ENCODE assay signal across 8 cellular contexts in the genomic region with DNA sequence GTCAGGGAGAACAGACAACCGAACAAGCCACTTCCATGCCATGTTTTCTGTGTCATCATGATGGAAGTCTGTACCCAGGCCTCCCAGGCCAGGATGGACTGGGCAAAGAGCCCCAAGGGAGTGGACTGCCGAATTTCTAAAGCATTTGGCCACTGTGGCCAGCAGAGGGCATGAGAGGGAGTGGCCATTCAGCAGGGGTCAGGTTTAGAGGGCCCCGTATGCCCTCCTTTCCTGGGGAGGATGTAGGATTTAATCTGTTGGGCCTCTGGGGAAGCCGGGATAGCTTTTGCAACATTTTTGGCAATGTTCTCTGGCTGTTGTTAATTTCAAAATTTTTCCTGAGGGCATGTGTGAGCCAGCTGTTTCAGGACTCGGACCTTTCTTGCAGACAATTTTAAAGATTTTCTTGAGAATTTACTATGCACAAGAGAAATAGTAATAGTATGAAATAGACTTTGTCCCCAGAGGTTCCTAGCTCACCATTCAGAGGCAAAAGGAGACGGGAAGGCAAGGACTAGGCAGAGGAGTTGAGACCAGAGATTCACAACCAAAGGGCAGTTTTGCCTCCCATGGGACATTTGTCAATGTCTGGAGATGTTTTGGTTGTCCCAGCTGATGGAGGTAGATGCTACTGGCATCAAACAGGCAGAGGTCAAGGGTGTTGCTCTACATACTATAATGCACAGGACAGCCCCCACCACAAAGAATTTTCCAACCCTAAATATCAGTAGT. TPM values are rescaled to one million over a fixed set of nuclear protein-coding genes. Genes with fewer than 3 reads are reported as not detected.
DNase-seq lines count a peak whose midpoint lies in the region; ATAC-seq and TF ChIP-seq lines count a peak whose summit lies in the region.

No MANE protein-coding gene starts in this region.

- no peak overlapping the region for H3K9ac ChIP-seq in PC-3 (ENCODE audit: low read length)

- H3K36me3 ChIP-seq in PC-3 (ENCODE audit: low read depth, low read length) (no peaks in the 10 kb centered on the region), esophagus squamous epithelium (no peaks in the 10 kb centered on the region)

- H3K4me3 Mint-ChIP-seq in osteocyte (ENCODE audit: unreplicated experiment), result no peak overlapping the region

- TF ChIP-seq POLR2A in esophagus squamous epithelium (IDR thresholded peaks at IDR 0.05), result no peak

- peak; percentile 92 for ATAC-seq in PC-3
- no peak for ATAC-seq in HG03378 (IDR thresholded peaks at IDR 0.05; ENCODE audit: unreplicated experiment)

- H3K27me3 ChIP-seq in PC-3 (ENCODE audit: low read length) (no peaks in the 10 kb centered on the region), esophagus squamous epithelium (no peaks in the 10 kb centered on the region)

- H3K4me3 ChIP-seq in PC-3 (ENCODE audit: low read length) (no peak overlapping the region), esophagus squamous epithelium (no peak overlapping the region)

- no peaks in the 10 kb centered on the region for H3F3A ChIP-seq in PC-3 (ENCODE audit: low read length, unreplicated experiment)

- CTCF ChIA-PET in PC-3 (lab: Charles Lee), result interaction anchor here (0.6 kb wide), 1 partner anchor 10 kb away, joined by 3 read pairs; no protein-coding TSS in a partner anchor

- no peaks in the 10 kb centered on the region for H3K79me2 ChIP-seq in PC-3 (ENCODE audit: low read length)

- POLR2A ChIA-PET in PC-3 (lab: Charles Lee; ENCODE audit: unreplicated experiment), result interaction anchor here (0.7 kb wide), 1 partner anchor 79 kb away, joined by 3 read pairs; no protein-coding TSS in a partner anchor

- DNase-seq in GM04504 (ENCODE audit: low read depth), result peak; percentile 52
- DNase-seq in PC-3, result peak; percentile 63
- no peak for DNase-seq in esophagus squamous epithelium (lab: John Stamatoyannopoulos, UW)
- no peak for DNase-seq in osteocyte (ENCODE audit: extremely low spot score, unreplicated experiment)
- no peak for DNase-seq in medulla oblongata (ENCODE audit: extremely low spot score)
- no peak for DNase-seq in KG1 (lab: John Stamatoyannopoulos, UW)
- DNase-seq in stimulated activated CD4-positive, alpha-beta T cell treated with anti-CD3 and anti-CD28 coated beads, Interleukin-2, amount 100 ng/mL, for 24 hours, result no peak

- TF ChIP-seq CTCF in PC-3 (conservative IDR thresholded peaks at IDR 0.05; ENCODE audit: low read depth, low read length) (peak; percentile 94), esophagus squamous epithelium (IDR thresholded peaks at IDR 0.05) (peak in 4 of 6 experiments; percentile 34 to 49 (median 39)), osteocyte (IDR thresholded peaks at IDR 0.05) (peak; percentile 49)

- no peak overlapping the region for H3K27ac Mint-ChIP-seq in osteocyte (ENCODE audit: unreplicated experiment)

- H3K27ac ChIP-seq in PC-3 (ENCODE audit: low read length) (no peak overlapping the region), esophagus squamous epithelium (peak overlapping the region in 3 of 4 donors; percentile 26 to 74 (median 66))

- H3K27me3 Mint-ChIP-seq in osteocyte (ENCODE audit: unreplicated experiment), result peaks cover 32% of the 10 kb centered on the region

- BruUV-seq in PC-3 (replicated peaks; lab: Mats Ljungman, UMichigan), result no TSS peak

- WGBS in esophagus squamous epithelium, 2 donors, result 31 to 39% methylated on average over 4 to 6 of the region's 6 CpGs

- no peaks in the 10 kb centered on the region for H3K9me3 ChIP-seq in PC-3 (ENCODE audit: low read length)
- H3K9me3 ChIP-seq in esophagus squamous epithelium, result no peaks in the 10 kb centered on the region

- H3K4me2 ChIP-seq in PC-3 (ENCODE audit: low read length), result no peak overlapping the region

- no peaks in the 10 kb centered on the region for H3K4me1 ChIP-seq in PC-3 (ENCODE audit: insufficient read depth, low read length)
- peaks cover 0 to 28% (median 11%) of the 10 kb centered on the region in 3 donors for H3K4me1 ChIP-seq in esophagus squamous epithelium

- H2AFZ ChIP-seq in PC-3 (ENCODE audit: low read length), result no peak overlapping the region

- no peaks in the 10 kb centered on the region for H3K9me2 ChIP-seq in PC-3 (replicated peaks; ENCODE audit: low read length)

- no peaks in the 10 kb centered on the region for H4K20me1 ChIP-seq in PC-3 (ENCODE audit: low read length)

- H3K36me3 Mint-ChIP-seq in osteocyte (ENCODE audit: unreplicated experiment), result no peaks in the 10 kb centered on the region

- peaks cover 16% of the 10 kb centered on the region for H3K9me3 Mint-ChIP-seq in osteocyte (ENCODE audit: unreplicated experiment)

- H3K4me1 Mint-ChIP-seq in osteocyte (ENCODE audit: unreplicated experiment), result peaks cover 2% of the 10 kb centered on the region

- intact Hi-C loops in PC-3 (cut with micrococcal nuclease) (loop anchor here (1.0 kb wide), 1 partner anchor 251 kb away; no protein-coding TSS in a partner anchor), esophagus squamous epithelium (cut with DNase I) (no loop called here)

RNA-seq across cellular contexts. Expression of a gene that starts 18.0 kb away (rescaled TPM):
- total RNA-seq in PC-3 (2014; rRNA removed) (21.7 and 22.6 TPM in 2 replicates), esophagus squamous epithelium (10 to 100 TPM in 3 of 4 donors, 1 to 10 TPM in 1; 5.9 to 48.4 (median 27.3) TPM), osteocyte (4.4 and 5.4 TPM in 2 replicates)

RNA-seq across cellular contexts. Expression of a gene that starts 37.0 kb away (rescaled TPM):
- total RNA-seq in PC-3 (2014; rRNA removed) (168 and 179 TPM in 2 replicates), esophagus squamous epithelium (10 to 100 TPM; 28.0 to 43.1 (median 38.7) TPM), osteocyte (16.2 and 18.6 TPM in 2 replicates)

RNA-seq across cellular contexts. Expression of a gene that starts 41.1 kb away (rescaled TPM):
- total RNA-seq in PC-3 (2014; rRNA removed) (73.8 and 74.0 TPM in 2 replicates), esophagus squamous epithelium (10 to 100 TPM in 3 of 4 donors, 1 to 10 TPM in 1; 7.9 to 20.6 (median 14.8) TPM), osteocyte (17.4 and 17.7 TPM in 2 replicates)

Comparison
In these comparisons a context has a peak if more than half of its experiments do, and no peak if none do; other contexts are left out.
1. DNase-seq: peak in GM04504 (single experiment) and PC-3 (single experiment); none in esophagus squamous epithelium (single experiment), osteocyte (single experiment), medulla oblongata (single experiment), KG1 (single experiment) and stimulated activated CD4-positive, alpha-beta T cell treated with anti-CD3 and anti-CD28 coated beads, Interleukin-2, amount 100 ng/mL, for 24 hours (0 of 2).
2. CTCF ChIP-seq: peak in every context shown above with its lines; median percentile 94 in PC-3; 49 in osteocyte; 39 in esophagus squamous epithelium.